Comparison of ENCODE assay signal across 8 cellular contexts in genomic region chr11:111977141-111978027, GRCh38. TPM values are rescaled to one million over a fixed set of nuclear protein-coding genes. Genes with fewer than 3 reads are reported as not detected.
DNase-seq lines count a peak whose midpoint lies in the region; ATAC-seq and TF ChIP-seq lines count a peak whose summit lies in the region.

No MANE protein-coding gene starts in this region.

- no peaks in the 10 kb centered on the region for H3K9me3 ChIP-seq in mesodermal cell (ENCODE audit: control insufficient read depth, low read length)

- H3K27ac Mint-ChIP-seq in activated CD4-positive, alpha-beta T cell treated with anti-CD3 and anti-CD28 coated beads, Interleukin-2, amount 10 ng/mL, durations not matched to agents 7 days and 5 days, result no peak overlapping the region

- H3K27me3 Mint-ChIP-seq in activated CD4-positive, alpha-beta T cell treated with anti-CD3 and anti-CD28 coated beads, Interleukin-2, amount 10 ng/mL, durations not matched to agents 7 days and 5 days, result peaks cover 19% of the 10 kb centered on the region

- no peak for TF ChIP-seq CTCF in HFF-Myc (IDR thresholded peaks at IDR 0.05; ENCODE audit: low read depth, low read length, missing control alignments)

- ATAC-seq in HG03175 (IDR thresholded peaks at IDR 0.05; ENCODE audit: unreplicated experiment) (no peak), GM18505 (IDR thresholded peaks at IDR 0.05; ENCODE audit: unreplicated experiment) (no peak)

- CTCF ChIA-PET in activated CD4-positive, alpha-beta T cell treated with anti-CD3 and anti-CD28 coated beads, Interleukin-2, amount 10 ng/mL, durations not matched to agents 7 days and 5 days (lab: Charles Lee), result interaction anchor here (0.5 to 1.6 kb wide), 4 partner anchors 10 to 45 kb away, joined by 3 to 5 read pairs (median 3); no protein-coding TSS in a partner anchor

- POLR2A ChIA-PET in activated CD4-positive, alpha-beta T cell treated with anti-CD3 and anti-CD28 coated beads, Interleukin-2, amount 10 ng/mL, durations not matched to agents 7 days and 5 days (lab: Charles Lee), result no interaction called here

- peaks cover 26% of the 10 kb centered on the region for H3K4me1 ChIP-seq in mesodermal cell (ENCODE audit: control insufficient read depth, insufficient read depth, low read length, poor library complexity, severe bottlenecking)

- H3K4me3 ChIP-seq in HFF-Myc (replicated peaks; ENCODE audit: low read depth, low read length), result peak overlapping the region; percentile 52
- H3K4me3 ChIP-seq in mesodermal cell (ENCODE audit: extremely low read depth, insufficient read depth, low read length, poor library complexity, severe bottlenecking), result peak overlapping the region; percentile 54

- peak overlapping the region; percentile 53 for H3K4me3 Mint-ChIP-seq in activated CD4-positive, alpha-beta T cell treated with anti-CD3 and anti-CD28 coated beads, Interleukin-2, amount 10 ng/mL, durations not matched to agents 7 days and 5 days

- H3K27ac ChIP-seq in epithelial cell of prostate (peak overlapping the region; percentile 46), mesodermal cell (ENCODE audit: low read depth, low read length, severe bottlenecking) (no peak overlapping the region), substantia nigra (ENCODE audit: low read depth, low read length, poor library complexity, severe bottlenecking) (peak overlapping the region; percentile 99)

- TF ChIP-seq POLR2A in GM18505 (IDR thresholded peaks at IDR 0.05; ENCODE audit: borderline replicate concordance, extremely low read depth, insufficient read depth, insufficient read length), result no peak

- H3K36me3 ChIP-seq in mesodermal cell (ENCODE audit: control insufficient read depth, insufficient read depth, low read length), result peaks cover 22% of the 10 kb centered on the region

- H3K36me3 Mint-ChIP-seq in activated CD4-positive, alpha-beta T cell treated with anti-CD3 and anti-CD28 coated beads, Interleukin-2, amount 10 ng/mL, durations not matched to agents 7 days and 5 days (ENCODE audit: low read depth), result no peaks in the 10 kb centered on the region

- 1 to 2% methylated on average over 41 to 54 of the region's 67 CpGs for WGBS in mesodermal cell (ENCODE audit: insufficient coverage in 2 of 2), 2 experiments

- no peaks in the 10 kb centered on the region for H3K9me3 Mint-ChIP-seq in activated CD4-positive, alpha-beta T cell treated with anti-CD3 and anti-CD28 coated beads, Interleukin-2, amount 10 ng/mL, durations not matched to agents 7 days and 5 days

- DNase-seq in C1 segment of cervical spinal cord (lab: John Stamatoyannopoulos, UW), result peak in 12 of 14 donors; percentile 50 to 80 (median 68)
- DNase-seq in HFF-Myc (ENCODE audit: extremely low read depth, low read depth), result no peak
- DNase-seq in activated CD4-positive, alpha-beta T cell treated with anti-CD3 and anti-CD28 coated beads, Interleukin-2, amount 10 ng/mL, durations not matched to agents 7 days and 5 days, result peak; percentile 10
- DNase-seq in epithelial cell of prostate (ENCODE audit: low read depth, low spot score), result no peak
- peak in 47 of 49 donors; percentile 21 to 92 (median 70) for DNase-seq in substantia nigra (lab: John Stamatoyannopoulos, UW)

- peaks cover 8% of the 10 kb centered on the region for H3K4me1 Mint-ChIP-seq in activated CD4-positive, alpha-beta T cell treated with anti-CD3 and anti-CD28 coated beads, Interleukin-2, amount 10 ng/mL, durations not matched to agents 7 days and 5 days

RNA-seq across cellular contexts. Expression of gene DIXDC1, which starts 40.2 kb away (rescaled TPM):
- 1 to 10 TPM; 3.1 to 4.1 TPM for total RNA-seq in activated CD4-positive, alpha-beta T cell treated with anti-CD3 and anti-CD28 coated beads, Interleukin-2, amount 10 ng/mL, durations not matched to agents 7 days and 5 days
- 17.2 TPM for polyA plus RNA-seq in mesodermal cell (2013, experiment 1 of 2)
- polyA plus RNA-seq in mesodermal cell (2013, experiment 2 of 2), result 15.0 TPM

RNA-seq across cellular contexts. Expression of gene DLAT, which starts 47.8 kb away (rescaled TPM):
- 10 to 100 TPM; 27.7 to 31.6 TPM for total RNA-seq in activated CD4-positive, alpha-beta T cell treated with anti-CD3 and anti-CD28 coated beads, Interleukin-2, amount 10 ng/mL, durations not matched to agents 7 days and 5 days
- polyA plus RNA-seq in mesodermal cell (2013, experiment 1 of 2), result 48.1 TPM
- 50.3 TPM for polyA plus RNA-seq in mesodermal cell (2013, experiment 2 of 2)

RNA-seq across cellular contexts. Expression of gene C11orf52, which starts 58.7 kb away (rescaled TPM):
- under 1 TPM in 1 of 2 experiments, not detected in 1; 0.27 TPM for total RNA-seq in activated CD4-positive, alpha-beta T cell treated with anti-CD3 and anti-CD28 coated beads, Interleukin-2, amount 10 ng/mL, durations not matched to agents 7 days and 5 days
- polyA plus RNA-seq in mesodermal cell (2013, experiment 1 of 2), result 0.96 TPM
- 0.81 TPM for polyA plus RNA-seq in mesodermal cell (2013, experiment 2 of 2)

Comparison
In these comparisons a context has a peak if more than half of its experiments do, and no peak if none do; other contexts are left out.
1. DNase-seq: peak in C1 segment of cervical spinal cord (12 of 14), activated CD4-positive, alpha-beta T cell treated with anti-CD3 and anti-CD28 coated beads, Interleukin-2, amount 10 ng/mL, durations not matched to agents 7 days and 5 days (single experiment) and substantia nigra (47 of 49); none in HFF-Myc (single experiment) and epithelial cell of prostate (single experiment).